ENCODE assay signal across 29 cellular contexts in the genomic region with DNA sequence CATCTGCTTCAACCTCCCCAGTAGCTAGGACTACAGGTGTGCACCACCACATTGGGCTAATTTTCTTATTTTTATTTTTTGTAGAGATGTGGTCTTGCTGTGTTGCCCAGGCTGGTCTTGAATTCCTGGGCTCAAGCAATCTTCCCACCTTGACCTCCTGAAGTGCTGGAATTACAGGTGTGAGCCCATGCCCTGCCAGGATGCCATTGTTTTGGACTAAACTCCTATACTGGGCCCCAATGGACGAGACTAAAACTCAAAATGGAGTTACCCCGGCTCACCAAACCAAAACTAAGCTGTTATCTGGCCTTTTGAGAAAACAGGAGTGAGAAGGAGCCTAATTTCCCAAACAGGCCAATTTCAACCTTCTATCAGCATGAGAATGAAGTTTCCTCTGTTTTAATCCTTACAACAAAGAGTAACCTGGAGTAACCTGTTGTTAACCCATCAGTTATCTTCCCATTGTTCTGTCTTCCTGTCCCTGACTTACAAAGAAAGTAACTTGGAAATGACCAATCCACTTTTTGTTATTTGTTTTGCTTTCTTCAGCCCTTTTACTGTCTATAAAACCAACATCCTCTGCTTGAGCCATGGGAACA. TPM values are rescaled to one million over a fixed set of nuclear protein-coding genes. Genes with fewer than 3 reads are reported as not detected.
"Had no signal": no experiment of that assay in that cellular context is flagged by ENCODE, and none has a peak within 500 bp of the region (broad histone marks: within the 10 kb centered on the region; RNA-seq: fewer than 3 reads in every experiment).

No MANE protein-coding gene starts in this region.

- H3K36me3 ChIP-seq: esophagus squamous epithelium, heart right ventricle, left lung, prostate gland, sigmoid colon, stomach, thyroid gland, vagina had no signal

- H3K4me1 ChIP-seq: esophagus squamous epithelium, heart right ventricle, left lung, prostate gland, sigmoid colon, stomach, thyroid gland, vagina had no signal

- H3K4me3 Mint-ChIP-seq: dendritic cell treated with granulocyte-macrophage colony-stimulating factor and Interleukin-4, amounts not matched to agents 40 ng/mL and 50 ng/mL, for 4 days; naive thymus-derived CD8-positive, alpha-beta T cell; nephron progenitor cell; stimulated activated effector memory CD8-positive, alpha-beta T cell treated with anti-CD3 and anti-CD28 coated beads, Interleukin-12 subunit alpha, Interleukin-12 subunit beta, amount 100 ng/mL, for 72 hours had no signal

- H3K27ac Mint-ChIP-seq: dendritic cell treated with granulocyte-macrophage colony-stimulating factor and Interleukin-4, amounts not matched to agents 40 ng/mL and 50 ng/mL, for 4 days; naive thymus-derived CD8-positive, alpha-beta T cell; nephron progenitor cell; stimulated activated effector memory CD8-positive, alpha-beta T cell treated with anti-CD3 and anti-CD28 coated beads, Interleukin-12 subunit alpha, Interleukin-12 subunit beta, amount 100 ng/mL, for 72 hours had no signal

- H3K27me3 ChIP-seq: left lung, thyroid gland, vagina had no signal

- ATAC-seq: heart right ventricle; left cardiac atrium; left lung; naive thymus-derived CD8-positive, alpha-beta T cell; right cardiac atrium; stimulated activated effector memory CD8-positive, alpha-beta T cell treated with anti-CD3 and anti-CD28 coated beads, Interleukin-12 subunit alpha, Interleukin-12 subunit beta, amount 100 ng/mL, for 72 hours had no signal

- H3K9me3 ChIP-seq: prostate gland, thyroid gland, vagina had no signal

- H3K4me3 ChIP-seq: esophagus squamous epithelium, heart right ventricle, left lung, prostate gland, sigmoid colon, stomach, thyroid gland, vagina had no signal

- H3K9me3 Mint-ChIP-seq: stimulated activated effector memory CD8-positive, alpha-beta T cell treated with anti-CD3 and anti-CD28 coated beads, Interleukin-12 subunit alpha, Interleukin-12 subunit beta, amount 100 ng/mL, for 72 hours had no signal

- H3K4me1 Mint-ChIP-seq: naive thymus-derived CD8-positive, alpha-beta T cell; nephron progenitor cell; stimulated activated effector memory CD8-positive, alpha-beta T cell treated with anti-CD3 and anti-CD28 coated beads, Interleukin-12 subunit alpha, Interleukin-12 subunit beta, amount 100 ng/mL, for 72 hours had no signal

- H3K27ac ChIP-seq: esophagus squamous epithelium, heart right ventricle, left lung, prostate gland, sigmoid colon, stomach, thyroid gland, vagina had no signal

- H3K36me3 Mint-ChIP-seq: stimulated activated effector memory CD8-positive, alpha-beta T cell treated with anti-CD3 and anti-CD28 coated beads, Interleukin-12 subunit alpha, Interleukin-12 subunit beta, amount 100 ng/mL, for 72 hours had no signal

- DNase-seq: effector CD8-positive, alpha-beta T cell; erythroblast; esophagus squamous epithelium; foreskin melanocyte; glutamatergic neuron; heart right ventricle; hypothalamus; left cardiac atrium; left lung; naive thymus-derived CD8-positive, alpha-beta T cell; nephron progenitor cell; nucleus accumbens; right cardiac atrium; sigmoid colon; stimulated activated CD4-positive, alpha-beta T cell treated with anti-CD3 and anti-CD28 coated beads, Interleukin-2, amount 100 ng/mL, for 24 hours; stimulated activated CD4-positive, alpha-beta T cell treated with anti-CD3 and anti-CD28 coated beads, Interleukin-4, amount 100 ng/mL, for 24 hours; stimulated activated naive CD4-positive, alpha-beta T cell treated with Interleukin-2 at 50 U/mL for 16 hours; stomach; thyroid gland; trophoblast cell had no signal

RNA-seq across cellular contexts. Expression of a gene that starts 29.6 kb away (rescaled TPM):
- total RNA-seq: kidney epithelial cell; left cardiac atrium; left lung; lung microvascular endothelial cell; mesenteric fat pad; naive thymus-derived CD8-positive, alpha-beta T cell; right cardiac atrium; subcutaneous adipose tissue; thyroid gland; ureter; vagina had no signal
- polyA plus RNA-seq: heart right ventricle; naive thymus-derived CD8-positive, alpha-beta T cell had no signal
